Comparison of ENCODE assay signal across 19 cellular contexts in genomic region chr11:126661051-126661450, GRCh38.
"Had no signal": no experiment of that assay in that cellular context is flagged by ENCODE, and none has a peak within 500 bp of the region (broad histone marks: within the 10 kb centered on the region; RNA-seq: fewer than 3 reads in every experiment).

No MANE protein-coding gene starts in this region.

- DNase-seq: activated CD4-positive, alpha-beta T cell treated with anti-CD3 and anti-CD28 coated beads for 36 hours; activated CD8-positive, alpha-beta T cell treated with anti-CD3 and anti-CD28 coated beads for 36 hours; activated effector memory CD4-positive, alpha-beta T cell treated with Interleukin-2 at 50 U/mL for 16 hours; activated naive CD4-positive, alpha-beta T cell treated with anti-CD3 and anti-CD28 coated beads, Interleukin-2, amount 50 U/mL, for 16 hours; activated T-cell treated with anti-CD3 and anti-CD28 coated beads, Interleukin-2, amount 50 U/mL, for 4 hours; colonic mucosa; left ventricle myocardium inferior; mesenchymal stem cell; psoas muscle; right lobe of liver; stimulated activated CD4-positive, alpha-beta T cell treated with anti-CD3 and anti-CD28 coated beads, Interleukin-4, amount 100 ng/mL, for 4 hours; stimulated activated CD8-positive, alpha-beta memory T cell treated with anti-CD3 and anti-CD28 coated beads, Interleukin-4, amount 100 ng/mL, for 48 hours; stimulated activated naive CD4-positive, alpha-beta T cell treated with Interleukin-2 at 50 U/mL for 16 hours; T1000; upper lobe of left lung; WERI-Rb-1 had no signal

- H3K36me3 ChIP-seq: colonic mucosa, left ventricle myocardium inferior, right lobe of liver, suprapubic skin, upper lobe of left lung, WERI-Rb-1 had no signal

- ATAC-seq: activated CD4-positive, alpha-beta T cell treated with anti-CD3 and anti-CD28 coated beads for 36 hours; activated CD8-positive, alpha-beta T cell treated with anti-CD3 and anti-CD28 coated beads for 36 hours; activated T-cell treated with anti-CD3 and anti-CD28 coated beads, Interleukin-2, amount 50 U/mL, for 4 hours; esophagus mucosa; psoas muscle; right lobe of liver had no signal

- H3K27me3 ChIP-seq: colonic mucosa, right lobe of liver, suprapubic skin, upper lobe of left lung had no signal

- H3K4me1 ChIP-seq: colonic mucosa, left ventricle myocardium inferior, suprapubic skin, upper lobe of left lung had no signal

- H3K4me2 ChIP-seq: smooth muscle cell had no signal

- H3K27ac ChIP-seq: colonic mucosa, left ventricle myocardium inferior, psoas muscle, right lobe of liver, suprapubic skin, upper lobe of left lung, WERI-Rb-1 had no signal

- H3K4me3 ChIP-seq: colonic mucosa, left ventricle myocardium inferior, psoas muscle, right lobe of liver, smooth muscle cell, suprapubic skin, upper lobe of left lung had no signal

- H3K9me3 ChIP-seq: colonic mucosa, left ventricle myocardium inferior, psoas muscle, right lobe of liver, suprapubic skin, upper lobe of left lung had no signal
